Comparison of ENCODE assay signal across 13 cellular contexts in the genomic region with DNA sequence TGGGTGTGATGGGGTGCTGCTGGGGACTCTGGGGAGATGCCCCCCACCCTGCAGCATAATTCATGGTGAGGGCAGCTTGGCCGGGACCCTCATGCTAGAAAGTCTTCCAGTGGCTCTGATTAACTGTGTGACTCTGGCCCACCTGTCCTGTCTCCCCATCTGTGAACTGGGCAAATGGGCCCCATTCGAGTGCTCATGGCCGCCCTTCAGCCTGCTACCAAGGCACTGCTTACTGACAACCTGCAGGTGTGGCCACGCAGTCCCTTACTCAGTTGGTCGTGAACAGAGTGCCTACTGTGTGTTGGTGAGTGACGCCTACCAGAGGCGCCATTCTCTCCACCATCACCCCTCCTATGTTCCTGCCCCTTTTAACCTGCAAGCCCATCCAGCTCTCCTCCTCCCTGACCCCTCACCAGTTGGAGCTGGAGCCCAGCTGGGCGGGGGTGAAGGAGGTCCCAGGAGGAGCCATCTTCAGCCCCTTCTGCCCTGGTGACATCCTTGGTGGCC.
DNase-seq lines count a peak whose midpoint lies in the region; ATAC-seq and TF ChIP-seq lines count a peak whose summit lies in the region.
"Had no signal": no experiment of that assay in that cellular context is flagged by ENCODE, and none has a peak within 500 bp of the region (broad histone marks: within the 10 kb centered on the region; RNA-seq: fewer than 3 reads in every experiment).

No MANE protein-coding gene starts in this region.

- H3K79me2 ChIP-seq in ACC112 (ENCODE audit: control insufficient read depth, insufficient read depth, low read length, unreplicated experiment) (peaks cover 2% of the 10 kb centered on the region), Loucy (ENCODE audit: insufficient read depth, low read length) (peaks cover 89% of the 10 kb centered on the region), fibroblast of lung (ENCODE audit: control insufficient read depth, insufficient read depth, low read length) (peaks cover 25% of the 10 kb centered on the region)

- H3K4me1 ChIP-seq in ACC112 (ENCODE audit: control insufficient read depth, insufficient read depth, low read length, unreplicated experiment): peaks cover 94% of the 10 kb centered on the region
- H3K4me1 ChIP-seq in Loucy (ENCODE audit: insufficient read depth, low read length, poor library complexity, severe bottlenecking): peaks cover 56% of the 10 kb centered on the region
- H3K4me1 ChIP-seq in fibroblast of lung (ENCODE audit: control insufficient read depth, extremely low read depth, insufficient read depth, low read length): peaks cover 65% of the 10 kb centered on the region
- peaks cover 59% of the 10 kb centered on the region for H3K4me1 ChIP-seq in ovary (ENCODE audit: insufficient read depth)

- TF ChIP-seq CTCF in Loucy (conservative IDR thresholded peaks at IDR 0.05; ENCODE audit: low read length): no peak
- TF ChIP-seq CTCF in fibroblast of lung (conservative IDR thresholded peaks at IDR 0.05 in 1 of 2, IDR thresholded peaks at IDR 0.05 in 1 of 2; ENCODE audit: low read depth in 1 of 2, low read length in 2 of 2): no peak
- TF ChIP-seq CTCF in ovary (IDR thresholded peaks at IDR 0.05): no peak

- peak overlapping the region; percentile 83 for H3K4me2 ChIP-seq in Loucy (ENCODE audit: low read depth, low read length, poor library complexity, severe bottlenecking)
- H3K4me2 ChIP-seq in fibroblast of lung (ENCODE audit: extremely low read depth, insufficient read depth, low read length): peak overlapping the region; percentile 42

- in situ Hi-C loops in ACHN (cut with HindIII; ENCODE audit: low pct_ligation_motif_present, low pct_unique_long_range_greater_than_20kb, low sequenced_read_pairs): no loop called here

- no peak overlapping the region for H2AFZ ChIP-seq in ACC112 (ENCODE audit: low read length, unreplicated experiment)
- no peak overlapping the region for H2AFZ ChIP-seq in Loucy (ENCODE audit: low read length)
- no peak overlapping the region for H2AFZ ChIP-seq in fibroblast of lung (ENCODE audit: low read length)

- H3F3A ChIP-seq in Loucy (ENCODE audit: low read depth): no peaks in the 10 kb centered on the region

- no peak for TF ChIP-seq EP300 in ovary (IDR thresholded peaks at IDR 0.05)

- H3K9me3 ChIP-seq in Loucy (ENCODE audit: insufficient read depth, low read depth, low read length) (no peaks in the 10 kb centered on the region), fibroblast of lung (ENCODE audit: control insufficient read depth, insufficient read depth, low read depth, low read length) (no peaks in the 10 kb centered on the region), ovary (no peaks in the 10 kb centered on the region)

- no peak for DNase-seq in fibroblast of lung (ENCODE audit: low read depth in 2 of 2)
- peak in 1 of 5 donors; percentile 50 for DNase-seq in ovary
- no peak for DNase-seq in NCI-H345 treated with DMSO at 0.1 percent for 48 hours (lab: John Stamatoyannopoulos, UW; ENCODE audit: unreplicated experiment)
- no peak for DNase-seq in ACHN
- DNase-seq: activated CD4-positive, alpha-beta T cell treated with anti-CD3 and anti-CD28 coated beads for 4 hours; activated T-cell treated with anti-CD3 and anti-CD28 coated beads, Interleukin-2, amount 50 U/mL, for 48 hours; amniotic stem cell; effector memory CD4-positive, alpha-beta T cell; naive thymus-derived CD4-positive, alpha-beta T cell had no signal

- peak overlapping the region; percentile 70 for H3K9ac ChIP-seq in Loucy (ENCODE audit: low read depth, low read length, poor library complexity, severe bottlenecking)
- no peak overlapping the region for H3K9ac ChIP-seq in fibroblast of lung (ENCODE audit: insufficient read depth, low read length)

- intact Hi-C loops in ovary (cut with DNase I): no loop called here

- H4K20me1 ChIP-seq in Loucy (ENCODE audit: insufficient read depth, low read length, poor library complexity, severe bottlenecking) (peaks cover 28% of the 10 kb centered on the region), fibroblast of lung (ENCODE audit: control insufficient read depth, extremely low read depth, insufficient read depth, low read length) (no peaks in the 10 kb centered on the region)

- H3K27ac ChIP-seq in ACC112 (ENCODE audit: low read depth, low read length) (peak overlapping the region; percentile 62), fibroblast of lung (ENCODE audit: insufficient read depth, low read length) (peak overlapping the region; percentile 78), ovary (peak overlapping the region; percentile 59 to 88)

- 67 to 79% (median 72%) methylated on average over 8 of the region's 8 CpGs for WGBS in ovary, 3 donors

- ATAC-seq in GM21447 (IDR thresholded peaks at IDR 0.05; ENCODE audit: unreplicated experiment): no peak
- no peak for ATAC-seq in GM21825 (IDR thresholded peaks at IDR 0.05; ENCODE audit: unreplicated experiment)

- H3K36me3 ChIP-seq in ACC112 (ENCODE audit: insufficient read depth, low read length): no peaks in the 10 kb centered on the region
- H3K36me3 ChIP-seq in Loucy (ENCODE audit: insufficient read depth, low read length): peaks cover 64% of the 10 kb centered on the region; the same call in 1 of the 2 replicates
- peaks cover 17% of the 10 kb centered on the region for H3K36me3 ChIP-seq in fibroblast of lung (ENCODE audit: control insufficient read depth, insufficient read depth, low read length)
- no peaks in the 10 kb centered on the region for H3K36me3 ChIP-seq in ovary

- H3K27me3 ChIP-seq in ACC112 (ENCODE audit: insufficient read depth, low read length): no peaks in the 10 kb centered on the region
- H3K27me3 ChIP-seq in Loucy (ENCODE audit: insufficient read depth, low read length, poor library complexity, severe bottlenecking): no peaks in the 10 kb centered on the region
- no peaks in the 10 kb centered on the region for H3K27me3 ChIP-seq in fibroblast of lung (ENCODE audit: control insufficient read depth, insufficient read depth, low read length)
- H3K27me3 ChIP-seq in ovary: no peaks in the 10 kb centered on the region

- H3K4me3 ChIP-seq in ACC112 (ENCODE audit: low read depth, low read length) (0 out of 2 replicates have a peak overlapping the region, but pooled peaks have one; percentile 6), Loucy (ENCODE audit: low read length, poor library complexity, severe bottlenecking) (peak overlapping the region; percentile 59), fibroblast of lung (replicated peaks in 1 of 4; ENCODE audit: control extremely low read depth in 1 of 4, insufficient read depth in 1 of 4, low read depth in 3 of 4, low read length in 4 of 4) (no peak overlapping the region), ovary (no peak overlapping the region)

- H3K9me2 ChIP-seq in Loucy (replicated peaks; ENCODE audit: low read depth, low read length): no peaks in the 10 kb centered on the region

- no peak for TF ChIP-seq POLR2A in ovary (IDR thresholded peaks at IDR 0.05)

Comparison
In these comparisons a context has a peak if more than half of its experiments do, and no peak if none do; other contexts are left out.
1. H3K4me3 ChIP-seq: peak in ACC112 (single experiment) and Loucy (single experiment); none in fibroblast of lung (0 of 4) and ovary (single experiment).
2. Peak in every context shown above with its lines, with median percentiles within 50 percentile points of each other: H3K27ac ChIP-seq.